Comparison of ENCODE assay signal across 15 cellular contexts in genomic region chr13:105678072-105678471, GRCh38.
A peak's percentile ranks its signal among the peaks of the same experiment; 100 is the strongest.
DNase-seq lines count a peak whose midpoint lies in the region; ATAC-seq, FAIRE-seq and TF ChIP-seq lines count a peak whose summit lies in the region.
"Had no signal": no experiment of that assay in that cellular context is flagged by ENCODE, and none has a peak within 500 bp of the region (broad histone marks: within the 10 kb centered on the region; RNA-seq: fewer than 3 reads in every experiment).

No MANE protein-coding gene starts in this region.

- no peak overlapping the region for H3K27ac ChIP-seq in left lung
- H3K27ac ChIP-seq: BLaER1 treated with 17β-estradiol and CSF1 and Interleukin-3, amounts not matched to agents 10 nM and 100 nM had no signal

- H3K27me3 Mint-ChIP-seq in activated naive CD4-positive, alpha-beta T cell treated with anti-CD3 and anti-CD28 coated beads for 36 hours (ENCODE audit: low read depth), result no peaks in the 10 kb centered on the region
- H3K27me3 Mint-ChIP-seq in activated naive CD4-positive, alpha-beta T cell treated with anti-CD3 and anti-CD28 coated beads, Interleukin-2, amount 10 ng/mL, durations not matched to agents 7 days and 5 days, result no peaks in the 10 kb centered on the region
- H3K27me3 Mint-ChIP-seq: CD4-positive, CD25-positive, alpha-beta regulatory T cell had no signal

- DNase-seq in activated naive CD4-positive, alpha-beta T cell treated with anti-CD3 and anti-CD28 coated beads for 36 hours, result no peak
- DNase-seq in activated naive CD4-positive, alpha-beta T cell treated with anti-CD3 and anti-CD28 coated beads, Interleukin-2, amount 10 ng/mL, durations not matched to agents 7 days and 5 days, result no peak
- DNase-seq in left lung, result no peak
- no peak for DNase-seq in medulla oblongata (ENCODE audit: extremely low spot score)
- DNase-seq in GM19239 (ENCODE audit: insufficient read length, low spot score), result no peak
- DNase-seq: ACHN; CD4-positive, CD25-positive, alpha-beta regulatory T cell; H9 had no signal

- no peak overlapping the region for H3K4me3 ChIP-seq in left lung
- H3K4me3 ChIP-seq: BLaER1 treated with 17β-estradiol and CSF1 and Interleukin-3, amounts not matched to agents 10 nM and 100 nM; GM23338; K562 had no signal

- no peak overlapping the region for H3K4me3 Mint-ChIP-seq in activated naive CD4-positive, alpha-beta T cell treated with anti-CD3 and anti-CD28 coated beads for 36 hours
- no peak overlapping the region for H3K4me3 Mint-ChIP-seq in activated naive CD4-positive, alpha-beta T cell treated with anti-CD3 and anti-CD28 coated beads, Interleukin-2, amount 10 ng/mL, durations not matched to agents 7 days and 5 days
- H3K4me3 Mint-ChIP-seq: CD4-positive, CD25-positive, alpha-beta regulatory T cell; GM23338; H9 had no signal

- no peak for TF ChIP-seq CTCF in left lung (IDR thresholded peaks at IDR 0.05)

- H3K36me3 Mint-ChIP-seq in activated naive CD4-positive, alpha-beta T cell treated with anti-CD3 and anti-CD28 coated beads for 36 hours (ENCODE audit: low read depth), result no peaks in the 10 kb centered on the region
- no peaks in the 10 kb centered on the region for H3K36me3 Mint-ChIP-seq in activated naive CD4-positive, alpha-beta T cell treated with anti-CD3 and anti-CD28 coated beads, Interleukin-2, amount 10 ng/mL, durations not matched to agents 7 days and 5 days
- H3K36me3 Mint-ChIP-seq: CD4-positive, CD25-positive, alpha-beta regulatory T cell had no signal

- FAIRE-seq in GM19239 (lab: Jason Lieb, UNC), result no peak
- FAIRE-seq: GM12892, K562 had no signal

- H3K27ac Mint-ChIP-seq in activated naive CD4-positive, alpha-beta T cell treated with anti-CD3 and anti-CD28 coated beads for 36 hours, result peak overlapping the region; percentile 38
- H3K27ac Mint-ChIP-seq in activated naive CD4-positive, alpha-beta T cell treated with anti-CD3 and anti-CD28 coated beads, Interleukin-2, amount 10 ng/mL, durations not matched to agents 7 days and 5 days, result no peak overlapping the region
- H3K27ac Mint-ChIP-seq: CD4-positive, CD25-positive, alpha-beta regulatory T cell; GM23338; H9 had no signal

- peak; percentile 78 for ATAC-seq in GM18868 (IDR thresholded peaks at IDR 0.05; ENCODE audit: unreplicated experiment)
- ATAC-seq in HG02852 (IDR thresholded peaks at IDR 0.05; ENCODE audit: unreplicated experiment), result peak; percentile 52
- ATAC-seq in left lung, result peak; percentile 21
- no peak for ATAC-seq in HG02759 (IDR thresholded peaks at IDR 0.05; ENCODE audit: unreplicated experiment)
- ATAC-seq: GM23338, K562 had no signal

- peaks cover 3% of the 10 kb centered on the region for H3K4me1 Mint-ChIP-seq in activated naive CD4-positive, alpha-beta T cell treated with anti-CD3 and anti-CD28 coated beads for 36 hours (ENCODE audit: low read depth)
- no peaks in the 10 kb centered on the region for H3K4me1 Mint-ChIP-seq in activated naive CD4-positive, alpha-beta T cell treated with anti-CD3 and anti-CD28 coated beads, Interleukin-2, amount 10 ng/mL, durations not matched to agents 7 days and 5 days
- H3K4me1 Mint-ChIP-seq: CD4-positive, CD25-positive, alpha-beta regulatory T cell; GM23338; H9 had no signal

- no peaks in the 10 kb centered on the region for H3K9me3 ChIP-seq in left lung
- H3K9me3 ChIP-seq: BLaER1 treated with 17β-estradiol and CSF1 and Interleukin-3, amounts not matched to agents 10 nM and 100 nM had no signal

- H3K9me3 Mint-ChIP-seq in activated naive CD4-positive, alpha-beta T cell treated with anti-CD3 and anti-CD28 coated beads for 36 hours, result no peaks in the 10 kb centered on the region
- peaks cover 1% of the 10 kb centered on the region for H3K9me3 Mint-ChIP-seq in activated naive CD4-positive, alpha-beta T cell treated with anti-CD3 and anti-CD28 coated beads, Interleukin-2, amount 10 ng/mL, durations not matched to agents 7 days and 5 days
- H3K9me3 Mint-ChIP-seq: GM23338, H9 had no signal

- no peaks in the 10 kb centered on the region for H3K27me3 ChIP-seq in left lung
- H3K27me3 ChIP-seq: BLaER1 treated with 17β-estradiol and CSF1 and Interleukin-3, amounts not matched to agents 10 nM and 100 nM had no signal

- CTCF ChIA-PET in activated naive CD4-positive, alpha-beta T cell treated with anti-CD3 and anti-CD28 coated beads for 36 hours (lab: Charles Lee), result no interaction called here
- CTCF ChIA-PET in activated naive CD4-positive, alpha-beta T cell treated with anti-CD3 and anti-CD28 coated beads, Interleukin-2, amount 10 ng/mL, durations not matched to agents 7 days and 5 days (lab: Charles Lee), result no interaction called here

- intact Hi-C loops in activated naive CD4-positive, alpha-beta T cell treated with anti-CD3 and anti-CD28 coated beads for 36 hours (cut with micrococcal nuclease), result no loop called here
- intact Hi-C loops in left lung (cut with DNase I), result no loop called here

- H3K36me3 ChIP-seq in left lung, result no peaks in the 10 kb centered on the region
- H3K36me3 ChIP-seq: BLaER1 treated with 17β-estradiol and CSF1 and Interleukin-3, amounts not matched to agents 10 nM and 100 nM had no signal

- no peaks in the 10 kb centered on the region for H3K4me1 ChIP-seq in left lung
- H3K4me1 ChIP-seq: BLaER1 treated with 17β-estradiol and CSF1 and Interleukin-3, amounts not matched to agents 10 nM and 100 nM had no signal
